In genomic region chrX:131633285-131633917, GRCh38 we compare ENCODE assay signal across 9 cellular contexts.
DNase-seq lines count a peak whose midpoint lies in the region; ATAC-seq and TF ChIP-seq lines count a peak whose summit lies in the region.
"Had no signal": no experiment of that assay in that cellular context is flagged by ENCODE, and none has a peak within 500 bp of the region (broad histone marks: within the 10 kb centered on the region; RNA-seq: fewer than 3 reads in every experiment).

No MANE protein-coding gene starts in this region.

- H3K27me3 ChIP-seq in upper lobe of left lung = peaks cover 0 to 5% (median 0%) of the 10 kb centered on the region in 4 donors

- no peak for TF ChIP-seq EP300 in upper lobe of left lung (IDR thresholded peaks at IDR 0.05)

- H3K27ac Mint-ChIP-seq in activated CD4-positive, alpha-beta memory T cell treated with anti-CD3 and anti-CD28 coated beads, Interleukin-2, amount 10 ng/mL, durations not matched to agents 7 days and 5 days = no peak overlapping the region
- no peak overlapping the region for H3K27ac Mint-ChIP-seq in naive B cell
- H3K27ac Mint-ChIP-seq: T-helper 1 cell treated with Interleukin-12 subunit alpha and Interleukin-12 subunit beta and Interleukin-4 antibody, amounts not matched to agents 30 μg/mL and 1 μg/mL, for 36 hours had no signal

- H3K9me3 ChIP-seq in upper lobe of left lung = no peaks in the 10 kb centered on the region

- CTCF ChIA-PET in activated CD4-positive, alpha-beta memory T cell treated with anti-CD3 and anti-CD28 coated beads, Interleukin-2, amount 10 ng/mL, durations not matched to agents 7 days and 5 days (lab: Charles Lee) = interaction anchor here (1.1 to 1.2 kb wide), 3 partner anchors 9 to 638 kb away, joined by 3 to 9 read pairs (median 3); no protein-coding TSS in a partner anchor

- no peak overlapping the region for H3K27ac ChIP-seq in upper lobe of left lung

- H3K4me3 ChIP-seq in upper lobe of left lung = no peak overlapping the region

- POLR2A ChIA-PET in activated CD4-positive, alpha-beta memory T cell treated with anti-CD3 and anti-CD28 coated beads, Interleukin-2, amount 10 ng/mL, durations not matched to agents 7 days and 5 days (lab: Charles Lee) = no interaction called here

- 48 to 65% methylated on average over 11 to 13 of the region's 13 CpGs for WGBS in upper lobe of left lung, 2 donors

- no peaks in the 10 kb centered on the region for H3K4me1 ChIP-seq in upper lobe of left lung

- no peaks in the 10 kb centered on the region for H3K36me3 Mint-ChIP-seq in activated CD4-positive, alpha-beta memory T cell treated with anti-CD3 and anti-CD28 coated beads, Interleukin-2, amount 10 ng/mL, durations not matched to agents 7 days and 5 days (ENCODE audit: low read depth)
- no peaks in the 10 kb centered on the region for H3K36me3 Mint-ChIP-seq in naive B cell

- TF ChIP-seq CTCF in upper lobe of left lung (IDR thresholded peaks at IDR 0.05) = peak; percentile 17 to 73 (median 56)

- no peak overlapping the region for H3K4me3 Mint-ChIP-seq in activated CD4-positive, alpha-beta memory T cell treated with anti-CD3 and anti-CD28 coated beads, Interleukin-2, amount 10 ng/mL, durations not matched to agents 7 days and 5 days
- no peak overlapping the region for H3K4me3 Mint-ChIP-seq in naive B cell
- H3K4me3 Mint-ChIP-seq: T-helper 1 cell treated with Interleukin-12 subunit alpha and Interleukin-12 subunit beta and Interleukin-4 antibody, amounts not matched to agents 30 μg/mL and 1 μg/mL, for 36 hours had no signal

- peak; percentile 97 for ATAC-seq in GM18868 (IDR thresholded peaks at IDR 0.05; ENCODE audit: unreplicated experiment)
- ATAC-seq in HG03108 (IDR thresholded peaks at IDR 0.05; ENCODE audit: unreplicated experiment) = peak; percentile 81
- peak; percentile 40 to 41 for ATAC-seq in naive B cell (ENCODE audit: low read depth in 2 of 2)
- peak; percentile 66 to 75 for ATAC-seq in upper lobe of left lung (ENCODE audit: low FRiP score in 2 of 2)

- no peaks in the 10 kb centered on the region for H3K36me3 ChIP-seq in upper lobe of left lung

- no peaks in the 10 kb centered on the region for H3K9me3 Mint-ChIP-seq in activated CD4-positive, alpha-beta memory T cell treated with anti-CD3 and anti-CD28 coated beads, Interleukin-2, amount 10 ng/mL, durations not matched to agents 7 days and 5 days
- no peaks in the 10 kb centered on the region for H3K9me3 Mint-ChIP-seq in naive B cell
- H3K9me3 Mint-ChIP-seq: T-helper 1 cell treated with Interleukin-12 subunit alpha and Interleukin-12 subunit beta and Interleukin-4 antibody, amounts not matched to agents 30 μg/mL and 1 μg/mL, for 36 hours had no signal

- TF ChIP-seq POLR2A in upper lobe of left lung (IDR thresholded peaks at IDR 0.05) = no peak

- peaks cover 3% of the 10 kb centered on the region for H3K27me3 Mint-ChIP-seq in activated CD4-positive, alpha-beta memory T cell treated with anti-CD3 and anti-CD28 coated beads, Interleukin-2, amount 10 ng/mL, durations not matched to agents 7 days and 5 days
- peaks cover 6 to 10% (median 9%) of the 10 kb centered on the region in 3 donors for H3K27me3 Mint-ChIP-seq in naive B cell

- no peaks in the 10 kb centered on the region for H3K4me1 Mint-ChIP-seq in activated CD4-positive, alpha-beta memory T cell treated with anti-CD3 and anti-CD28 coated beads, Interleukin-2, amount 10 ng/mL, durations not matched to agents 7 days and 5 days
- no peaks in the 10 kb centered on the region for H3K4me1 Mint-ChIP-seq in naive B cell

- DNase-seq in CD1c-positive myeloid dendritic cell (ENCODE audit: extremely low spot score) (peak; percentile 33), NCI-H460 (ENCODE audit: extremely low read depth, low read depth) (peak; percentile 59), epidermal melanocyte (ENCODE audit: insufficient read length, low spot score) (peak; percentile 17), naive B cell (peak; percentile 33), upper lobe of left lung (peak in 1 of 2 donors; percentile 40)
- peak; percentile 33 for DNase-seq in activated CD4-positive, alpha-beta memory T cell treated with anti-CD3 and anti-CD28 coated beads, Interleukin-2, amount 10 ng/mL, durations not matched to agents 7 days and 5 days

Comparison
In these comparisons a context has a peak if more than half of its experiments do, and no peak if none do; other contexts are left out.
1. ATAC-seq: peak in every context shown above with its lines; median percentile 97 in GM18868; 81 in HG03108; 70 in upper lobe of left lung; 40 in naive B cell.